1 cellular context compared by ENCODE assay signal in genomic region chr12:113697646-113698504, GRCh38.
TF ChIP-seq lines count a peak whose summit lies in the region.

No MANE protein-coding gene starts in this region.

TF ChIP-seq in WTC11, 78 proteins besides CTCF, POLR2A, EP300 and RAD21 (continued from another document):
- TF ChIP-seq, protein P1, sequence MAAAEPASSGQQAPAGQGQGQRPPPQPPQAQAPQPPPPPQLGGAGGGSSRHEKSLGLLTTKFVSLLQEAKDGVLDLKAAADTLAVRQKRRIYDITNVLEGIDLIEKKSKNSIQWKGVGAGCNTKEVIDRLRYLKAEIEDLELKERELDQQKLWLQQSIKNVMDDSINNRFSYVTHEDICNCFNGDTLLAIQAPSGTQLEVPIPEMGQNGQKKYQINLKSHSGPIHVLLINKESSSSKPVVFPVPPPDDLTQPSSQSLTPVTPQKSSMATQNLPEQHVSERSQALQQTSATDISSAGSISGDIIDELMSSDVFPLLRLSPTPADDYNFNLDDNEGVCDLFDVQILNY (CRISPR knock-in tag; IDR thresholded peaks at IDR 0.05), result no peak
- TF ChIP-seq, protein P2, sequence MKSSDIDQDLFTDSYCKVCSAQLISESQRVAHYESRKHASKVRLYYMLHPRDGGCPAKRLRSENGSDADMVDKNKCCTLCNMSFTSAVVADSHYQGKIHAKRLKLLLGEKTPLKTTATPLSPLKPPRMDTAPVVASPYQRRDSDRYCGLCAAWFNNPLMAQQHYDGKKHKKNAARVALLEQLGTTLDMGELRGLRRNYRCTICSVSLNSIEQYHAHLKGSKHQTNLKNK (CRISPR knock-in tag; IDR thresholded peaks at IDR 0.05), result no peak
- TF ChIP-seq, protein P3, sequence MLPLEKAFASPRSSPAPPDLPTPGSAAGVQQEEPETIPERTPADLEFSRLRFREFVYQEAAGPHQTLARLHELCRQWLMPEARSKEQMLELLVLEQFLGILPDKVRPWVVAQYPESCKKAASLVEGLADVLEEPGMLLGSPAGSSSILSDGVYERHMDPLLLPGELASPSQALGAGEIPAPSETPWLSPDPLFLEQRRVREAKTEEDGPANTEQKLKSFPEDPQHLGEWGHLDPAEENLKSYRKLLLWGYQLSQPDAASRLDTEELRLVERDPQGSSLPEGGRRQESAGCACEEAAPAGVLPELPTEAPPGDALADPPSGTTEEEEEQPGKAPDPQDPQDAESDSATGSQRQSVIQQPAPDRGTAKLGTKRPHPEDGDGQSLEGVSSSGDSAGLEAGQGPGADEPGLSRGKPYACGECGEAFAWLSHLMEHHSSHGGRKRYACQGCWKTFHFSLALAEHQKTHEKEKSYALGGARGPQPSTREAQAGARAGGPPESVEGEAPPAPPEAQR (CRISPR knock-in tag; IDR thresholded peaks at IDR 0.05), result no peak
